8 cellular contexts compared by ENCODE assay signal in the genomic region with DNA sequence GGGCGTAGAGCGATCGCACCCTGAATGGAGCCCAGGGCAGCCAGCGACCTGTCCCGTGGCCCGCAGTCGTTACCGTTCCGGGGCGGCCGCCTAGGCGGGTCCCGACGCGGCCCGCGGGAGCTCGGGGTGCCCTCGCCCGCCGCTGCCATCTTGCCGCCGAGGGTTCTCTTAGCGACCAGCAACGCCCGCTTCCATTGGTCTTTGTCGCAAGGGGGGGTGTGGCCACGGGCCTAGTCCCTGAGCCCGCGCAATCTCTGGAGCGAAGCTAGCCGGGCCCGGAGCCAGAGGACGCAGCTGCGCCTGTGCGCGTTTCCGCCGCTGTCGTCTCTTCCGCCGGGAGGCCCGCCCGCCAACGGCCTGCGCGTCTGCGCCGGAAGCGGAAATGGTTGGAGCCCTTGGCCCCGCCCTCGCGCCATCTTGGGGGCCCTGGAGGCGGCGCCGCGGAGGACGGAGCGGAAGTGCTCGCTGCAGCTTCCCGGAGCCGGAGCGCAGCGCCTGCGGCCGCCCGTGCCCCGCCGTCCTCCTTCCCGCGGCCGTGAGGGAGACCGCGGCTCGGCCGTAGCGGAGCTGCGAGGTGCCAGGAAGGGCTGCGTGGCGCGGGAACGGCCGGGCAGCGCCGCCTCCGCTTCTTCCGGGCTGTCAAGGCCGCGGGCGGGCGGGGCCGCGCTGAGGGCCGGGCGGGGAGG. TPM values are rescaled to one million over a fixed set of nuclear protein-coding genes. Genes with fewer than 3 reads are reported as not detected.
DNase-seq lines count a peak whose midpoint lies in the region; ATAC-seq, FAIRE-seq and TF ChIP-seq lines count a peak whose summit lies in the region.

Gene MORN1, minus strand, starts transcription at position 170 of the 686 bp plus-strand sequence. Its CDS starts 21 bp downstream, at position 149.
A gene with protein sequence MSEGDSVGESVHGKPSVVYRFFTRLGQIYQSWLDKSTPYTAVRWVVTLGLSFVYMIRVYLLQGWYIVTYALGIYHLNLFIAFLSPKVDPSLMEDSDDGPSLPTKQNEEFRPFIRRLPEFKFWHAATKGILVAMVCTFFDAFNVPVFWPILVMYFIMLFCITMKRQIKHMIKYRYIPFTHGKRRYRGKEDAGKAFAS (plus strand): TSS at position 457 of the 686 bp plus-strand sequence. CDS start 3,950 bp downstream, outside the sequence.

- peak within 1 kb of the TSS; percentile 87 to 91 for H3K9ac ChIP-seq in kidney (ENCODE audit: low read length in 2 of 2)

- peaks cover 27% of the 10 kb centered on the region for H3K36me3 Mint-ChIP-seq in activated CD4-positive, alpha-beta T cell treated with anti-CD3 and anti-CD28 coated beads for 36 hours (ENCODE audit: low read depth)

- no peaks in the 10 kb centered on the region for H3K27me3 Mint-ChIP-seq in activated CD4-positive, alpha-beta T cell treated with anti-CD3 and anti-CD28 coated beads for 36 hours

- peak; percentile 95 for DNase-seq in BE2C
- DNase-seq in GM19239 (ENCODE audit: insufficient read length, low spot score), result peak; percentile 99
- peak; percentile 100 for DNase-seq in NCI-H510A treated with DMSO at 0.1 percent for 48 hours (lab: John Stamatoyannopoulos, UW)
- DNase-seq in activated CD4-positive, alpha-beta T cell treated with anti-CD3 and anti-CD28 coated beads for 36 hours, result peak; percentile 100
- peak; percentile 99 for DNase-seq in choroid plexus epithelial cell (ENCODE audit: low read depth)
- peak; percentile 100 for DNase-seq in kidney
- DNase-seq in stimulated activated CD4-positive, alpha-beta T cell treated with anti-CD3 and anti-CD28 coated beads, Interleukin-15, amount 100 ng/mL, for 1 hour (ENCODE audit: low read depth in 1 of 2, low spot score in 1 of 2), result peak; percentile 97 to 99

- peak within 1 kb of the TSS; percentile 75 to 85 for H3K27ac ChIP-seq in kidney (ENCODE audit: low read depth in 2 of 2, low read length in 2 of 2)

- CTCF ChIA-PET in activated CD4-positive, alpha-beta T cell treated with anti-CD3 and anti-CD28 coated beads for 36 hours (lab: Charles Lee), result interaction anchor here (0.6 to 4.5 kb wide), 9 partner anchors 9 to 258 kb away, joined by 3 to 26 read pairs (median 4); partner anchors contain the start of gene FAAP20

- no peaks in the 10 kb centered on the region for H3K27me3 ChIP-seq in BE2C

- peak within 1 kb of the TSS; percentile 76 for H3K27ac Mint-ChIP-seq in activated CD4-positive, alpha-beta T cell treated with anti-CD3 and anti-CD28 coated beads for 36 hours

- TF ChIP-seq CTCF in BE2C (IDR thresholded peaks at IDR 0.05; ENCODE audit: low read depth, low read length) (no peak), choroid plexus epithelial cell (conservative IDR thresholded peaks at IDR 0.05; ENCODE audit: low read depth, low read length) (no peak), kidney (IDR thresholded peaks at IDR 0.05; ENCODE audit: borderline replicate concordance, extremely low read depth, insufficient read depth) (peak; percentile 13)

- POLR2A ChIA-PET in activated CD4-positive, alpha-beta T cell treated with anti-CD3 and anti-CD28 coated beads for 36 hours (lab: Charles Lee), result interaction anchor here (0.6 to 1.2 kb wide), 6 partner anchors 135 to 305 kb away, joined by 3 to 6 read pairs (median 4); partner anchors contain the start of gene PANK4

- no peaks in the 10 kb centered on the region for H3K9me3 ChIP-seq in BE2C
- no peaks in the 10 kb centered on the region for H3K9me3 ChIP-seq in kidney (ENCODE audit: control insufficient read depth in 1 of 2, low read length in 2 of 2)

- H3K4me1 Mint-ChIP-seq in activated CD4-positive, alpha-beta T cell treated with anti-CD3 and anti-CD28 coated beads for 36 hours, result peaks cover 39% of the 10 kb centered on the region

- peak; percentile 99 for FAIRE-seq in GM19239 (lab: Jason Lieb, UNC)
- peak; percentile 90 for FAIRE-seq in kidney (lab: Jason Lieb, UNC)

- H3K9me3 Mint-ChIP-seq in activated CD4-positive, alpha-beta T cell treated with anti-CD3 and anti-CD28 coated beads for 36 hours (ENCODE audit: low read depth), result no peaks in the 10 kb centered on the region

- peak within 1 kb of the TSS; percentile 82 for H3K4me3 ChIP-seq in BE2C (ENCODE audit: low read depth, low read length)
- peak within 1 kb of the TSS; percentile 91 for H3K4me3 ChIP-seq in choroid plexus epithelial cell (ENCODE audit: low read depth, low read length)
- H3K4me3 ChIP-seq in kidney (ENCODE audit: low read length in 2 of 2), result peak within 1 kb of the TSS; percentile 85 to 92

- intact Hi-C loops in activated CD4-positive, alpha-beta T cell treated with anti-CD3 and anti-CD28 coated beads for 36 hours (cut with DNase I, micrococcal nuclease), result loop anchor here in 1 of 2 experiments (1.0 to 5.0 kb wide), 17 partner anchors 22 to 1466 kb away; partner anchors contain the start of genes CEP104, DFFB, MIB2 and PANK4
- intact Hi-C loops in kidney (cut with DNase I), result no loop called here

- H3K36me3 ChIP-seq in BE2C (no peaks in the 10 kb centered on the region; the same call in 1 of the 2 replicates), kidney (ENCODE audit: control insufficient read depth in 1 of 2, insufficient read depth in 2 of 2, low read length in 2 of 2) (peaks cover 7 to 26% of the 10 kb centered on the region in 2 donors)

- H3K4me1 ChIP-seq in BE2C (no peaks in the 10 kb centered on the region), kidney (ENCODE audit: control insufficient read depth in 1 of 2, insufficient read depth in 1 of 2, low read depth in 1 of 2, low read length in 2 of 2) (peaks cover 17 to 31% of the 10 kb centered on the region in 2 donors)

- ATAC-seq in HG03442 (IDR thresholded peaks at IDR 0.05; ENCODE audit: unreplicated experiment), result peak; percentile 81
- peak; percentile 99 for ATAC-seq in activated CD4-positive, alpha-beta T cell treated with anti-CD3 and anti-CD28 coated beads for 36 hours

- peak within 1 kb of the TSS; percentile 89 for H3K4me3 Mint-ChIP-seq in activated CD4-positive, alpha-beta T cell treated with anti-CD3 and anti-CD28 coated beads for 36 hours

RNA-seq across cellular contexts. Expression of gene MORN1, which starts in this region (rescaled TPM):
- polyA plus RNA-seq in BE2C (2012; ENCODE audit: insufficient read depth, insufficient read length, low read depth), result 4.4 TPM
- total RNA-seq in activated CD4-positive, alpha-beta T cell treated with anti-CD3 and anti-CD28 coated beads for 36 hours, result 1 to 10 TPM; 5.1 to 6.1 TPM
- total RNA-seq in kidney, result 24.7 TPM
- polyA plus RNA-seq in kidney (ENCODE audit: insufficient read depth, low read depth, low replicate concordance), result 9.0 TPM

RNA-seq across cellular contexts. Expression of the second gene that starts in this region (rescaled TPM):
- 113 TPM for polyA plus RNA-seq in BE2C (2012; ENCODE audit: insufficient read depth, insufficient read length, low read depth)
- total RNA-seq in activated CD4-positive, alpha-beta T cell treated with anti-CD3 and anti-CD28 coated beads for 36 hours, result 100 to 1,000 TPM; 146 to 152 TPM
- total RNA-seq in kidney, result 162 TPM
- polyA plus RNA-seq in kidney (ENCODE audit: insufficient read depth, low read depth, low replicate concordance), result 158 TPM

Comparison
In these comparisons a context has a peak if more than half of its experiments do, and no peak if none do; other contexts are left out.
1. Peak in every context shown above with its lines: DNase-seq, ATAC-seq, H3K4me3 ChIP-seq and H3K27ac ChIP-seq.